35 cellular contexts compared by ENCODE assay signal in genomic region chr2:242054406-242054805, GRCh38.
"Had no signal": no experiment of that assay in that cellular context is flagged by ENCODE, and none has a peak within 500 bp of the region (broad histone marks: within the 10 kb centered on the region; RNA-seq: fewer than 3 reads in every experiment).

No MANE protein-coding gene starts in this region.

- H3K27ac ChIP-seq: PC-9, RWPE1, WERI-Rb-1 had no signal

- DNase-seq: activated CD4-positive, alpha-beta T cell treated with anti-CD3 and anti-CD28 coated beads for 1 hour; activated CD4-positive, alpha-beta T cell treated with anti-CD3 and anti-CD28 coated beads for 48 hours; activated CD4-positive, CD25-positive, alpha-beta regulatory T cell; activated CD8-positive, alpha-beta T cell treated with anti-CD3 and anti-CD28 coated beads, Interleukin-2, amount 10 ng/mL, durations not matched to agents 7 days and 5 days; activated gamma-delta T cell; activated naive CD4-positive, alpha-beta T cell treated with Interleukin-2 at 50 U/mL for 16 hours; activated naive CD8-positive, alpha-beta T cell treated with anti-CD3 and anti-CD28 coated beads, Interleukin-2, amount 50 U/mL, for 24 hours; activated T-cell treated with anti-CD3 and anti-CD28 coated beads, Interleukin-2, amount 50 U/mL, for 24 hours; anterior cingulate cortex; caudate nucleus; cerebellar nuclear complex; NCI-H1092 treated with DMSO at 0.1 percent for 48 hours; NCI-H146; NCI-H187; NCI-H2029 treated with DMSO at 0.1 percent for 48 hours; NCI-H2107; NCI-H2171; NCI-H510A; NCI-H526; NCI-H748 treated with DMSO at 0.1 percent for 48 hours; NK-92 treated with Interleukin-12 subunit alpha and Interleukin-12 subunit beta, amount 100 ng/mL, for 24 hours; PC-9; SIG-M5; SW 1271; T1000; WERI-Rb-1 had no signal

- H3K27ac Mint-ChIP-seq: activated CD8-positive, alpha-beta T cell treated with anti-CD3 and anti-CD28 coated beads, Interleukin-2, amount 10 ng/mL, durations not matched to agents 7 days and 5 days; activated naive CD8-positive, alpha-beta T cell; activated naive CD8-positive, alpha-beta T cell treated with anti-CD3 and anti-CD28 coated beads, Interleukin-2, amount 50 U/mL, for 24 hours; activated T-cell treated with anti-CD3 and anti-CD28 coated beads, Interleukin-2, amount 50 U/mL, for 24 hours; activated T-helper 2 cell treated with anti-CD3 and anti-CD28 coated beads, Interferon-gamma antibody, Interleukin-2, Interleukin-4, amounts not matched to agents 10 μg/mL and 5 μg/mL and 100 μg/mL, durations not matched to agents 14 hours and 24 hours and 36 hours; brain had no signal

- H3K36me3 ChIP-seq: WERI-Rb-1 had no signal

- H3K4me2 ChIP-seq: PC-9 had no signal

- H3K4me3 Mint-ChIP-seq: activated CD8-positive, alpha-beta T cell treated with anti-CD3 and anti-CD28 coated beads, Interleukin-2, amount 10 ng/mL, durations not matched to agents 7 days and 5 days; activated naive CD8-positive, alpha-beta T cell; activated naive CD8-positive, alpha-beta T cell treated with anti-CD3 and anti-CD28 coated beads, Interleukin-2, amount 50 U/mL, for 24 hours; activated T-cell treated with anti-CD3 and anti-CD28 coated beads, Interleukin-2, amount 50 U/mL, for 24 hours; brain had no signal

- H3K4me1 Mint-ChIP-seq: activated naive CD8-positive, alpha-beta T cell treated with anti-CD3 and anti-CD28 coated beads, Interleukin-2, amount 50 U/mL, for 24 hours; brain had no signal

- ATAC-seq: activated CD8-positive, alpha-beta T cell treated with anti-CD3 and anti-CD28 coated beads, Interleukin-2, amount 10 ng/mL, durations not matched to agents 7 days and 5 days; activated naive CD8-positive, alpha-beta T cell treated with anti-CD3 and anti-CD28 coated beads, Interleukin-2, amount 50 U/mL, for 24 hours; K562; Right ventricle myocardium inferior; SK-N-SH treated with all-trans-retinoic acid at 6 μM for 48 hours had no signal

- H3K36me3 Mint-ChIP-seq: activated naive CD8-positive, alpha-beta T cell; brain had no signal

- FAIRE-seq: bronchial epithelial cell, K562, RCC 7860 had no signal

- H3K4me3 ChIP-seq: K562, PC-9 had no signal

- H3K9me3 Mint-ChIP-seq: activated T-cell treated with anti-CD3 and anti-CD28 coated beads, Interleukin-2, amount 50 U/mL, for 24 hours; activated T-helper 2 cell treated with anti-CD3 and anti-CD28 coated beads, Interferon-gamma antibody, Interleukin-2, Interleukin-4, amounts not matched to agents 10 μg/mL and 5 μg/mL and 100 μg/mL, durations not matched to agents 14 hours and 24 hours and 36 hours had no signal

- H2AFZ ChIP-seq: PC-9 had no signal
